ENCODE assay signal across 8 cellular contexts in the genomic region with DNA sequence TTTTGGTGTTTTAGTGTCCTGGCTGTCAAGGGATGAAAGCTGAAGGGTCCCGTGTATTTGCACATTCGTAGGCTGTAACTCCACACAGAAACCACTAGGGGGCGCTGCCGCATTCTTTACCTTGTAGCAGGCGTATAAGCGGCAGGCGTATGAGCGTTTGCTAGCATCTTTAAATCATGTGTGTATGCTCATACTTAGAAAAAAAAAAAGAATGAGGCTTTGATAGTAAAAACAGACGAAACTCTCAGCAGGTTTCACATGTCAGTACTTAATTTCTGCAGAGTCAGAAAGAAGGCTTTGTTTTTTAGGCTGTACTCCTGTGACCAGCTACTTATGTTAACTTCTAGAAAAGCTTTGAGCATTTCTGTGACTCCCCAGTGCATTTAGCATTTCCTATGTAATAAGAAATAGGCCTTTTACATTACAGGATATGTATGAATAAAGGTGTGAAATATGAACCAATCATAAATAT.
DNase-seq lines count a peak whose midpoint lies in the region; ATAC-seq and TF ChIP-seq lines count a peak whose summit lies in the region.

No MANE protein-coding gene starts in this region.

- H4K20me1 ChIP-seq in DOHH2 (ENCODE audit: control insufficient read depth, insufficient read depth, low read depth, low read length), result no peaks in the 10 kb centered on the region

- CTCF ChIA-PET in Panc1 (lab: Charles Lee), result interaction anchor here (0.6 kb wide), 1 partner anchor 1210 kb away, joined by 3 read pairs; no protein-coding TSS in a partner anchor

- H4K8ac ChIP-seq in neuronal stem cell (ENCODE audit: low read depth, low read length), result no peak overlapping the region

- no TSS peak for BruUV-seq in Panc1 (replicated peaks; lab: Mats Ljungman, UMichigan)

- TF ChIP-seq RAD21 in Ishikawa (IDR thresholded peaks at IDR 0.05; ENCODE audit: low read depth), result peak; percentile 80

- H3K9me2 ChIP-seq in DOHH2 (replicated peaks; ENCODE audit: control insufficient read depth, low read length), result no peaks in the 10 kb centered on the region

- no peak overlapping the region for H3K4ac ChIP-seq in neuronal stem cell (ENCODE audit: low read length)

- H3K23ac ChIP-seq in neuronal stem cell (ENCODE audit: low read depth, low read length, poor library complexity), result no peak overlapping the region

- H3K79me2 ChIP-seq in DOHH2 (ENCODE audit: control insufficient read depth, low read length), result no peaks in the 10 kb centered on the region

- no peak overlapping the region for H2BK15ac ChIP-seq in neuronal stem cell (ENCODE audit: low read length)

- H3K27me3 ChIP-seq in DOHH2 (ENCODE audit: control insufficient read depth, low read length) (0 out of 2 replicates have a peak, but pooled peaks cover 4% of the 10 kb centered on the region), Panc1 (ENCODE audit: control insufficient read depth, insufficient read depth, low read length) (no peaks in the 10 kb centered on the region), neuronal stem cell (ENCODE audit: control insufficient read depth in 3 of 3, insufficient read depth in 3 of 3, low read depth in 1 of 3, low read length in 3 of 3) (no peaks in the 10 kb centered on the region)

- peak; percentile 96 for ATAC-seq in GM21717 (IDR thresholded peaks at IDR 0.05; ENCODE audit: unreplicated experiment)
- no peak for ATAC-seq in Panc1
- peak; percentile 67 to 72 for ATAC-seq in activated T-cell treated with anti-CD3 and anti-CD28 coated beads, Interleukin-2, amount 50 U/mL, for 72 hours (replicated peaks in 1 of 2)

- no peaks in the 10 kb centered on the region for H3K4me1 Mint-ChIP-seq in activated T-cell treated with anti-CD3 and anti-CD28 coated beads, Interleukin-2, amount 50 U/mL, for 72 hours (ENCODE audit: low read depth)

- H3K27me3 Mint-ChIP-seq in activated T-cell treated with anti-CD3 and anti-CD28 coated beads, Interleukin-2, amount 50 U/mL, for 72 hours (ENCODE audit: low read depth), result peaks cover 25% of the 10 kb centered on the region

- H3K36me3 ChIP-seq in DOHH2 (ENCODE audit: control insufficient read depth, low read length) (no peaks in the 10 kb centered on the region), Panc1 (ENCODE audit: control insufficient read depth, insufficient read depth, low read length) (no peaks in the 10 kb centered on the region), neuronal stem cell (replicated peaks in 1 of 2; ENCODE audit: control insufficient read depth in 2 of 2, insufficient read depth in 2 of 2, low read length in 2 of 2) (no peaks in the 10 kb centered on the region)

- no peak overlapping the region for H2AFZ ChIP-seq in neuronal stem cell (ENCODE audit: low read length)

- no peaks in the 10 kb centered on the region for H3K9me3 Mint-ChIP-seq in activated T-cell treated with anti-CD3 and anti-CD28 coated beads, Interleukin-2, amount 50 U/mL, for 72 hours

- no peak for TF ChIP-seq EP300 in Ishikawa (IDR thresholded peaks at IDR 0.05; ENCODE audit: borderline replicate concordance)

- POLR2A ChIA-PET in Panc1 (lab: Charles Lee), result no interaction called here

- no peak overlapping the region for H3K4me3 Mint-ChIP-seq in activated T-cell treated with anti-CD3 and anti-CD28 coated beads, Interleukin-2, amount 50 U/mL, for 72 hours

- H2BK120ac ChIP-seq in neuronal stem cell (ENCODE audit: low read depth, low read length), result no peak overlapping the region

- TF ChIP-seq CTCF in DOHH2 (IDR thresholded peaks at IDR 0.05; ENCODE audit: low read depth, low read length, poor library complexity, severe bottlenecking) (peak; percentile 91), Panc1 (IDR thresholded peaks at IDR 0.05) (peak; percentile 71)

- H3K4me3 ChIP-seq in DOHH2 (ENCODE audit: low read length), result no peak overlapping the region
- H3K4me3 ChIP-seq in Panc1 (ENCODE audit: low read depth in 2 of 2, low read length in 2 of 2), result no peak overlapping the region
- no peak overlapping the region for H3K4me3 ChIP-seq in neuronal stem cell (ENCODE audit: low read length in 2 of 2)

- no CpG with 5 or more reads among the region's 9 CpGs for WGBS in neuronal stem cell (ENCODE audit: extremely low coverage in 2 of 2, insufficient read length in 2 of 2, insufficient replicate concordance in 1 of 2), 2 donors

- H3K79me1 ChIP-seq in neuronal stem cell (ENCODE audit: low read depth, low read length), result no peaks in the 10 kb centered on the region

- no peak overlapping the region for H3K27ac Mint-ChIP-seq in activated T-cell treated with anti-CD3 and anti-CD28 coated beads, Interleukin-2, amount 50 U/mL, for 72 hours

- no peaks in the 10 kb centered on the region for H3K36me3 Mint-ChIP-seq in activated T-cell treated with anti-CD3 and anti-CD28 coated beads, Interleukin-2, amount 50 U/mL, for 72 hours (ENCODE audit: insufficient read depth in 2 of 2)

- H2AK5ac ChIP-seq in neuronal stem cell (ENCODE audit: low read depth, low read length), result no peak overlapping the region

- no peak overlapping the region for H3K14ac ChIP-seq in neuronal stem cell (ENCODE audit: low read length)

- intact Hi-C loops in Panc1 (cut with micrococcal nuclease; ENCODE audit: unreplicated experiment), result loop anchor here (5.0 kb wide), 1 partner anchor 187 kb away; no protein-coding TSS in a partner anchor

- H3K9me3 ChIP-seq in DOHH2 (ENCODE audit: control insufficient read depth, insufficient read depth, low read length), result no peaks in the 10 kb centered on the region
- no peaks in the 10 kb centered on the region for H3K9me3 ChIP-seq in Panc1 (ENCODE audit: control insufficient read depth, insufficient read depth, low read depth, low read length)
- H3K9me3 ChIP-seq in neuronal stem cell (replicated peaks in 1 of 2; ENCODE audit: control insufficient read depth in 2 of 2, insufficient read depth in 1 of 2, low read depth in 1 of 2, low read length in 2 of 2), result no peaks in the 10 kb centered on the region

- H3K4me1 ChIP-seq in DOHH2 (ENCODE audit: control insufficient read depth, low read length) (no peaks in the 10 kb centered on the region), Panc1 (ENCODE audit: control insufficient read depth, insufficient read depth, low read length) (no peaks in the 10 kb centered on the region), neuronal stem cell (ENCODE audit: control insufficient read depth in 2 of 2, insufficient read depth in 1 of 2, low read depth in 1 of 2, low read length in 2 of 2) (peaks cover 0 to 2% of the 10 kb centered on the region in 2 donors)

- H3K4me2 ChIP-seq in DOHH2 (ENCODE audit: low read length), result no peak overlapping the region
- H3K4me2 ChIP-seq in neuronal stem cell (ENCODE audit: insufficient read depth, low read length, poor library complexity, severe bottlenecking), result no peak overlapping the region

- no peaks in the 10 kb centered on the region for H3F3A ChIP-seq in DOHH2 (ENCODE audit: control insufficient read depth, insufficient read depth)

- H3K27ac ChIP-seq in DOHH2 (ENCODE audit: low read depth, low read length) (no peak overlapping the region), Panc1 (ENCODE audit: low read length) (no peak overlapping the region), neuronal stem cell (replicated peaks; ENCODE audit: low read length) (no peak overlapping the region)

- no peak overlapping the region for H2BK12ac ChIP-seq in neuronal stem cell (ENCODE audit: low read length)

- H4K91ac ChIP-seq in neuronal stem cell (ENCODE audit: low read depth, low read length, poor library complexity), result no peak overlapping the region

- no peak overlapping the region for H3K18ac ChIP-seq in neuronal stem cell (ENCODE audit: low read length)

- in situ Hi-C loops in Panc1 (cut with HindIII; ENCODE audit: low pct_unique_long_range_greater_than_20kb, low sequenced_read_pairs), result no loop called here

- H2BK5ac ChIP-seq in neuronal stem cell (ENCODE audit: low read length), result no peak overlapping the region

- DNase-seq in Panc1 (ENCODE audit: low read depth, low spot score), result no peak
- peak; percentile 63 to 77 for DNase-seq in activated T-cell treated with anti-CD3 and anti-CD28 coated beads, Interleukin-2, amount 50 U/mL, for 72 hours
- DNase-seq in fibroblast of the conjunctiva (ENCODE audit: low read depth), result peak; percentile 87
- peak; percentile 85 for DNase-seq in neuronal stem cell (ENCODE audit: low spot score)
- peak; percentile 96 for DNase-seq in superior temporal gyrus (ENCODE audit: extremely low spot score)

- H3K9ac ChIP-seq in neuronal stem cell (ENCODE audit: low read depth, low read length, poor library complexity), result no peak overlapping the region

TF ChIP-seq in Ishikawa, 13 proteins besides CTCF, POLR2A, EP300 and RAD21 (continues in another document):
- TF ChIP-seq, protein P1, sequence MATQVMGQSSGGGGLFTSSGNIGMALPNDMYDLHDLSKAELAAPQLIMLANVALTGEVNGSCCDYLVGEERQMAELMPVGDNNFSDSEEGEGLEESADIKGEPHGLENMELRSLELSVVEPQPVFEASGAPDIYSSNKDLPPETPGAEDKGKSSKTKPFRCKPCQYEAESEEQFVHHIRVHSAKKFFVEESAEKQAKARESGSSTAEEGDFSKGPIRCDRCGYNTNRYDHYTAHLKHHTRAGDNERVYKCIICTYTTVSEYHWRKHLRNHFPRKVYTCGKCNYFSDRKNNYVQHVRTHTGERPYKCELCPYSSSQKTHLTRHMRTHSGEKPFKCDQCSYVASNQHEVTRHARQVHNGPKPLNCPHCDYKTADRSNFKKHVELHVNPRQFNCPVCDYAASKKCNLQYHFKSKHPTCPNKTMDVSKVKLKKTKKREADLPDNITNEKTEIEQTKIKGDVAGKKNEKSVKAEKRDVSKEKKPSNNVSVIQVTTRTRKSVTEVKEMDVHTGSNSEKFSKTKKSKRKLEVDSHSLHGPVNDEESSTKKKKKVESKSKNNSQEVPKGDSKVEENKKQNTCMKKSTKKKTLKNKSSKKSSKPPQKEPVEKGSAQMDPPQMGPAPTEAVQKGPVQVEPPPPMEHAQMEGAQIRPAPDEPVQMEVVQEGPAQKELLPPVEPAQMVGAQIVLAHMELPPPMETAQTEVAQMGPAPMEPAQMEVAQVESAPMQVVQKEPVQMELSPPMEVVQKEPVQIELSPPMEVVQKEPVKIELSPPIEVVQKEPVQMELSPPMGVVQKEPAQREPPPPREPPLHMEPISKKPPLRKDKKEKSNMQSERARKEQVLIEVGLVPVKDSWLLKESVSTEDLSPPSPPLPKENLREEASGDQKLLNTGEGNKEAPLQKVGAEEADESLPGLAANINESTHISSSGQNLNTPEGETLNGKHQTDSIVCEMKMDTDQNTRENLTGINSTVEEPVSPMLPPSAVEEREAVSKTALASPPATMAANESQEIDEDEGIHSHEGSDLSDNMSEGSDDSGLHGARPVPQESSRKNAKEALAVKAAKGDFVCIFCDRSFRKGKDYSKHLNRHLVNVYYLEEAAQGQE (IDR thresholded peaks at IDR 0.05; ENCODE audit: low read depth), result no peak
- TF ChIP-seq NFIC (IDR thresholded peaks at IDR 0.05) (no peak), TCF12 (IDR thresholded peaks at IDR 0.05; ENCODE audit: low read depth) (no peak)
- TF ChIP-seq, protein P2, sequence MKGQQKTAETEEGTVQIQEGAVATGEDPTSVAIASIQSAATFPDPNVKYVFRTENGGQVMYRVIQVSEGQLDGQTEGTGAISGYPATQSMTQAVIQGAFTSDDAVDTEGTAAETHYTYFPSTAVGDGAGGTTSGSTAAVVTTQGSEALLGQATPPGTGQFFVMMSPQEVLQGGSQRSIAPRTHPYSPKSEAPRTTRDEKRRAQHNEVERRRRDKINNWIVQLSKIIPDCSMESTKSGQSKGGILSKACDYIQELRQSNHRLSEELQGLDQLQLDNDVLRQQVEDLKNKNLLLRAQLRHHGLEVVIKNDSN (IDR thresholded peaks at IDR 0.05), result no peak
